In the genomic region with DNA sequence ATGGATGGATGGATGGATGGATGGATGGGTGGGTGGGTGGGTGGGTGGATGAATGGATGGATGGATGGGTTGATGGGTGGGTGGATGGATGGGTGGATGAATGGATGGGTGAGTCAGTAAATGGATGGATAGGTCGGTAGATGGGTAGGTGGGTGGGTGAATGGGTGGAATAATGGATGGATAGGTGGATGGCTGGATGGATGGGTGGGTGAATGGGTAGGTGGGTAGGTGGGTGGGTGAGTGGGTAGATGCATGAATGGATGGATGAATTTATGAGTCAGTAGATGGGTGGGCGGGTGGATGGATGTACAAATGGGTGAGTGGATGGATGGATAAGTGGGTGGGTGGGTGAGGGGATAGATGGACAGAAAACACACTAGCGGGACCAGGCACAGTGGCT, we compare ENCODE assay signal across 18 cellular contexts. TPM values are rescaled to one million over a fixed set of nuclear protein-coding genes. Genes with fewer than 3 reads are reported as not detected.
DNase-seq lines count a peak whose midpoint lies in the region; ATAC-seq, FAIRE-seq and TF ChIP-seq lines count a peak whose summit lies in the region.
"Had no signal": no experiment of that assay in that cellular context is flagged by ENCODE, and none has a peak within 500 bp of the region (broad histone marks: within the 10 kb centered on the region; RNA-seq: fewer than 3 reads in every experiment).

No MANE protein-coding gene starts in this region.

- no peak for TF ChIP-seq EP300 in ovary (IDR thresholded peaks at IDR 0.05)

- peak overlapping the region; percentile 39 for H3K27ac Mint-ChIP-seq in central memory CD8-positive, alpha-beta T cell (ENCODE audit: low read depth)
- H3K27ac Mint-ChIP-seq: CD4-positive, alpha-beta T cell had no signal

- H3K36me3 Mint-ChIP-seq in central memory CD8-positive, alpha-beta T cell (ENCODE audit: insufficient read depth): no peaks in the 10 kb centered on the region

- H3K27ac ChIP-seq in C4-2B (0 out of 2 replicates have a peak overlapping the region, but pooled peaks have one; percentile 17), PC-3 (ENCODE audit: low read length) (peak overlapping the region; percentile 91), pancreas (peak overlapping the region; percentile 48 to 79 (median 73)), ovary (no peak overlapping the region), kidney (ENCODE audit: low read depth in 2 of 2, low read length in 2 of 2) (no peak overlapping the region)

- TF ChIP-seq POLR2A in ovary (IDR thresholded peaks at IDR 0.05): no peak

- WGBS in pancreas, 2 donors: 59 to 62% methylated on average over 3 of the region's 3 CpGs
- 70 to 81% (median 80%) methylated on average over 3 of the region's 3 CpGs for WGBS in ovary, 3 donors

- H3K79me2 ChIP-seq in PC-3 (ENCODE audit: low read length): no peaks in the 10 kb centered on the region

- H3K4me1 Mint-ChIP-seq in central memory CD8-positive, alpha-beta T cell: peaks cover 20% of the 10 kb centered on the region

- no peak overlapping the region for H3K4me3 ChIP-seq in PC-3 (ENCODE audit: low read length)
- H3K4me3 ChIP-seq in pancreas: no peak overlapping the region
- H3K4me3 ChIP-seq in ovary: no peak overlapping the region
- no peak overlapping the region for H3K4me3 ChIP-seq in HAP-1
- H3K4me3 ChIP-seq in kidney (ENCODE audit: low read length in 2 of 2): no peak overlapping the region

- intact Hi-C loops in PC-3 (cut with micrococcal nuclease) (no loop called here), pancreas (cut with DNase I) (no loop called here), ovary (cut with DNase I) (no loop called here), kidney (cut with DNase I) (no loop called here)

- H2AFZ ChIP-seq in PC-3 (ENCODE audit: low read length): no peak overlapping the region

- H3K27me3 ChIP-seq in PC-3 (ENCODE audit: low read length) (no peaks in the 10 kb centered on the region), pancreas (no peaks in the 10 kb centered on the region), ovary (no peaks in the 10 kb centered on the region), HAP-1 (ENCODE audit: low read depth) (no peaks in the 10 kb centered on the region)

- no peak overlapping the region for H3K4me3 Mint-ChIP-seq in central memory CD8-positive, alpha-beta T cell
- H3K4me3 Mint-ChIP-seq: CD4-positive, alpha-beta T cell had no signal

- H3K4me1 ChIP-seq in PC-3 (ENCODE audit: insufficient read depth, low read length): peaks cover 28% of the 10 kb centered on the region
- H3K4me1 ChIP-seq in pancreas: no peaks in the 10 kb centered on the region
- no peaks in the 10 kb centered on the region for H3K4me1 ChIP-seq in ovary (ENCODE audit: insufficient read depth)
- no peaks in the 10 kb centered on the region for H3K4me1 ChIP-seq in HAP-1
- H3K4me1 ChIP-seq in kidney (ENCODE audit: control insufficient read depth in 1 of 2, insufficient read depth in 1 of 2, low read depth in 1 of 2, low read length in 2 of 2): no peaks in the 10 kb centered on the region

- DNase-seq in PC-3: no peak
- DNase-seq in central memory CD8-positive, alpha-beta T cell (ENCODE audit: low spot score in 2 of 2): no peak
- DNase-seq in pancreas: no peak
- DNase-seq in ovary: no peak
- no peak for DNase-seq in HAP-1 (ENCODE audit: low spot score in 2 of 2)
- DNase-seq in kidney: no peak
- DNase-seq in frontal cortex (ENCODE audit: low spot score in 2 of 2): no peak
- DNase-seq: AML-193; CD4-positive, alpha-beta T cell; GF-D8; NCI-H1417; NCI-H2029 treated with DMSO at 0.1 percent for 48 hours; NCI-H510A treated with DMSO at 0.1 percent for 48 hours had no signal

- no peaks in the 10 kb centered on the region for H3K36me3 ChIP-seq in PC-3 (ENCODE audit: low read depth, low read length)
- no peaks in the 10 kb centered on the region for H3K36me3 ChIP-seq in pancreas
- no peaks in the 10 kb centered on the region for H3K36me3 ChIP-seq in ovary
- no peaks in the 10 kb centered on the region for H3K36me3 ChIP-seq in HAP-1 (replicated peaks)
- H3K36me3 ChIP-seq in kidney (ENCODE audit: control insufficient read depth in 1 of 2, insufficient read depth in 2 of 2, low read length in 2 of 2): no peaks in the 10 kb centered on the region

- no TSS peak for BruUV-seq in PC-3 (replicated peaks; lab: Mats Ljungman, UMichigan)

- TF ChIP-seq CTCF in C4-2B (conservative IDR thresholded peaks at IDR 0.05): no peak
- no peak for TF ChIP-seq CTCF in PC-3 (conservative IDR thresholded peaks at IDR 0.05; ENCODE audit: low read depth, low read length)
- TF ChIP-seq CTCF in pancreas (IDR thresholded peaks at IDR 0.05): no peak
- no peak for TF ChIP-seq CTCF in ovary (IDR thresholded peaks at IDR 0.05)
- no peak for TF ChIP-seq CTCF in kidney (IDR thresholded peaks at IDR 0.05; ENCODE audit: borderline replicate concordance, extremely low read depth, insufficient read depth)

- H4K20me1 ChIP-seq in PC-3 (ENCODE audit: low read length): no peaks in the 10 kb centered on the region

- ATAC-seq in PC-3 (no peak), pancreas (no peak)
- no peak for ATAC-seq in central memory CD8-positive, alpha-beta T cell (replicated peaks; ENCODE audit: extremely low read depth, poor library complexity, severe bottlenecking)

- H3K9ac ChIP-seq in PC-3 (ENCODE audit: low read length) (no peak overlapping the region), kidney (ENCODE audit: low read length in 2 of 2) (no peak overlapping the region)

- CTCF ChIA-PET in PC-3 (lab: Charles Lee): no interaction called here

- H3F3A ChIP-seq in PC-3 (ENCODE audit: low read length, unreplicated experiment): no peaks in the 10 kb centered on the region

- FAIRE-seq in pancreas (lab: Jason Lieb, UNC) (no peak), kidney (lab: Jason Lieb, UNC) (no peak), frontal cortex (lab: Jason Lieb, UNC) (no peak)

- no peaks in the 10 kb centered on the region for H3K9me2 ChIP-seq in PC-3 (replicated peaks; ENCODE audit: low read length)

- in situ Hi-C loops in HAP-1 (cut with MboI; ENCODE audit: low sequenced_read_pairs): no loop called here

- no peaks in the 10 kb centered on the region for H3K9me3 Mint-ChIP-seq in central memory CD8-positive, alpha-beta T cell
- H3K9me3 Mint-ChIP-seq: CD4-positive, alpha-beta T cell had no signal

- H3K9me3 ChIP-seq in PC-3 (ENCODE audit: low read length) (no peaks in the 10 kb centered on the region), pancreas (no peaks in the 10 kb centered on the region), ovary (no peaks in the 10 kb centered on the region), HAP-1 (no peaks in the 10 kb centered on the region), kidney (ENCODE audit: control insufficient read depth in 1 of 2, low read length in 2 of 2) (no peaks in the 10 kb centered on the region)

- H3K27me3 Mint-ChIP-seq in central memory CD8-positive, alpha-beta T cell: peaks cover 11% of the 10 kb centered on the region

- no peak overlapping the region for H3K4me2 ChIP-seq in PC-3 (ENCODE audit: low read length)

- POLR2A ChIA-PET in PC-3 (lab: Charles Lee; ENCODE audit: unreplicated experiment): no interaction called here

RNA-seq across cellular contexts. Expression of gene ZG16B, which starts 4.9 kb away (rescaled TPM):
- total RNA-seq in PC-3 (2014; rRNA removed): 8.6 and 17.0 TPM in 2 replicates
- 1 to 10 TPM in 1 of 6 donors, under 1 TPM in 5; 0.43 to 1.5 (median 0.80) TPM for total RNA-seq in pancreas
- 1 to 10 TPM in 1 of 2 donors, under 1 TPM in 1; 0.65 to 1.7 TPM for polyA plus RNA-seq in pancreas
- total RNA-seq in ovary: 1 to 10 TPM in 1 of 7 donors, under 1 TPM in 3, not detected in 3; 0.32 to 1.0 (median 0.45) TPM
- 1 to 10 TPM in 1 of 2 donors, under 1 TPM in 1; 0.28 to 1.8 TPM for polyA plus RNA-seq in ovary
- total RNA-seq in kidney: 0.98 TPM
- polyA plus RNA-seq in kidney (ENCODE audit: insufficient read depth, low read depth, low replicate concordance): 0.69 TPM
- total RNA-seq in frontal cortex: not detected
- total RNA-seq: A673; CD4-positive, alpha-beta T cell; LHCN-M2; SK-MEL-5 had no signal

RNA-seq across cellular contexts. Expression of gene PRSS21, which starts 17.9 kb away (rescaled TPM):
- total RNA-seq in PC-3 (2014; rRNA removed) (not detected in 2 replicates), pancreas (1 to 10 TPM in 4 of 6 donors, under 1 TPM in 1, not detected in 1; 0.60 to 3.2 (median 1.4) TPM), ovary (1 to 10 TPM in 3 of 7 donors, under 1 TPM in 1, not detected in 3; 0.87 to 9.3 (median 2.4) TPM), kidney (0.54 TPM), frontal cortex (not detected)
- polyA plus RNA-seq in pancreas (under 1 TPM; 0.59 to 0.99 TPM), ovary (under 1 TPM in 1 of 2 donors, not detected in 1; 0.53 TPM), kidney (ENCODE audit: insufficient read depth, low read depth, low replicate concordance) (not detected)
- total RNA-seq: A673; CD4-positive, alpha-beta T cell; H4; LHCN-M2; SK-MEL-5 had no signal

RNA-seq across cellular contexts. Expression of gene PRSS22, which starts 23.0 kb away (rescaled TPM):
- total RNA-seq in PC-3 (2014; rRNA removed) (36.9 and 42.5 TPM in 2 replicates), pancreas (10 to 100 TPM in 3 of 6 donors, 1 to 10 TPM in 3; 8.4 to 28.5 (median 13.1) TPM), ovary (1 to 10 TPM in 4 of 7 donors, under 1 TPM in 1, not detected in 2; 0.60 to 7.2 (median 1.3) TPM), kidney (30.8 TPM), frontal cortex (not detected)
- polyA plus RNA-seq in pancreas (10 to 100 TPM; 48.7 to 59.5 TPM), ovary (under 1 TPM in 1 of 2 donors, not detected in 1; 0.10 TPM), kidney (ENCODE audit: insufficient read depth, low read depth, low replicate concordance) (11.0 TPM)
- total RNA-seq: A673, H4, LHCN-M2, SK-MEL-5 had no signal

RNA-seq across cellular contexts. Expression of gene PRSS41, which starts 36.7 kb away (rescaled TPM):
- not detected in 2 replicates for total RNA-seq in PC-3 (2014; rRNA removed)
- not detected for total RNA-seq in pancreas
- not detected for polyA plus RNA-seq in pancreas
- under 1 TPM in 1 of 7 donors, not detected in 6; 0.20 TPM for total RNA-seq in ovary
- polyA plus RNA-seq in ovary: not detected
- not detected for total RNA-seq in kidney
- not detected for polyA plus RNA-seq in kidney (ENCODE audit: insufficient read depth, low read depth, low replicate concordance)
- total RNA-seq in frontal cortex: not detected
- total RNA-seq: A673; CD4-positive, alpha-beta T cell; H4; LHCN-M2; SK-MEL-5 had no signal

RNA-seq across cellular contexts. Expression of gene PRSS33, which starts 47.6 kb away (rescaled TPM):
- total RNA-seq in PC-3 (2014; rRNA removed) (0.11 TPM in 1 of 2 replicates, not detected in the other), pancreas (not detected), ovary (10 to 100 TPM in 1 of 7 donors, 1 to 10 TPM in 1, under 1 TPM in 3, not detected in 2; 0.36 to 26.8 (median 0.82) TPM), kidney (not detected), frontal cortex (not detected)
- polyA plus RNA-seq in pancreas (under 1 TPM in 1 of 2 donors, not detected in 1; 0.05 TPM), ovary (not detected), kidney (ENCODE audit: insufficient read depth, low read depth, low replicate concordance) (not detected)
- total RNA-seq: A673; CD4-positive, alpha-beta T cell; LHCN-M2 had no signal

Comparison
In these comparisons a context has a peak if more than half of its experiments do, and no peak if none do; other contexts are left out.
1. H3K27ac ChIP-seq: peak in C4-2B (single experiment), PC-3 (single experiment) and pancreas (4 of 4); none in ovary (0 of 2) and kidney (0 of 2).